ENCODE assay signal across 21 cellular contexts in the genomic region with DNA sequence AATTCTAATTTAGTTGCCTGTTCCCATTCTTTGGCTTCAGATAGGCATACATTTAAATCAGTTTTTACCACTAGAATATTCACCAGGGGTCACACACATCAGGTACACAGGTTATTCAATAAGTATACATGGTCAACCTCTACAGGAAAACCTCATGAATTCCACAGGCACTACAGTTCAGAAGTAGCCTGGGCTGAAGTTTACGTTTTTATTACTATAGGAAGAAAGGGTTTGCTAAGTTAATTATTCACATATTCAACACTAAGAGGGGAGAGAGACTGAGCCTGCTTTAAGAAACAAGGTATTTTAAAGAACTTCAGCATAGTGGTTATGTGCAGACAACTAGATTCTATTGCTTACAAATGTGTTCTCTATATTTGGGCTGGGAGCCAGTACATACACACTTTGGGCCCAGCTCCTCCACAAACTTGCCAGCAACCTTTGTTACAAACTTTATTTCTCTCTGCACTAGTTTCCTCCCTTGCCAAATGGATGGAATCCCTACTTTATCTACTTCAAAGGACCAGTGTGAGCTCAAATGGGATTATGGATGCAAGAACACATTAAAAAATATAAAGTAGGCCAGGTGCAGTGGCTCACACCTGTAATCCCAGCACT. TPM values are rescaled to one million over a fixed set of nuclear protein-coding genes. Genes with fewer than 3 reads are reported as not detected.
DNase-seq lines count a peak whose midpoint lies in the region; ATAC-seq and TF ChIP-seq lines count a peak whose summit lies in the region.
"Had no signal": no experiment of that assay in that cellular context is flagged by ENCODE, and none has a peak within 500 bp of the region (broad histone marks: within the 10 kb centered on the region; RNA-seq: fewer than 3 reads in every experiment).

No MANE protein-coding gene starts in this region.

- no peak overlapping the region for H2BK15ac ChIP-seq in neuronal stem cell (ENCODE audit: low read length)

- peak overlapping the region; percentile 45 for H3K27ac ChIP-seq in CD4-positive, CD25-positive, alpha-beta regulatory T cell (ENCODE audit: insufficient read depth, low read length, poor library complexity, severe bottlenecking)
- H3K27ac ChIP-seq in esophagus muscularis mucosa (replicated peaks in 1 of 4) (peak overlapping the region; percentile 20 to 29 (median 26)), neuronal stem cell (replicated peaks; ENCODE audit: low read length) (no peak overlapping the region)
- H3K27ac ChIP-seq: body of pancreas, tibial artery had no signal

- CTCF ChIA-PET in Caco-2 (lab: Charles Lee): interaction anchor here (0.9 to 2.7 kb wide), 3 partner anchors 9 to 153 kb away, joined by 3 to 14 read pairs (median 5); no protein-coding TSS in a partner anchor

- no peak overlapping the region for H3K4ac ChIP-seq in neuronal stem cell (ENCODE audit: low read length)

- H3K4me3 Mint-ChIP-seq in CD4-positive, CD25-positive, alpha-beta regulatory T cell: peak overlapping the region; percentile 15 to 84 (median 38)
- no peak overlapping the region for H3K4me3 Mint-ChIP-seq in Caco-2 (ENCODE audit: unreplicated experiment)
- H3K4me3 Mint-ChIP-seq: activated CD4-positive, alpha-beta T cell treated with anti-CD3 and anti-CD28 coated beads, Interleukin-2, amount 10 ng/mL, durations not matched to agents 7 days and 5 days; neural crest cell had no signal

- no peak overlapping the region for H3K9ac ChIP-seq in neuronal stem cell (ENCODE audit: low read depth, low read length, poor library complexity)

- no peak for TF ChIP-seq POLR2A in esophagus muscularis mucosa (IDR thresholded peaks at IDR 0.05; ENCODE audit: low read depth)

- no peak overlapping the region for H2AFZ ChIP-seq in neuronal stem cell (ENCODE audit: low read length)

- H3K4me1 Mint-ChIP-seq in CD4-positive, CD25-positive, alpha-beta regulatory T cell: peaks cover 17 to 78% (median 52%) of the 10 kb centered on the region in 4 donors
- peaks cover 12% of the 10 kb centered on the region for H3K4me1 Mint-ChIP-seq in Caco-2 (ENCODE audit: low read depth, unreplicated experiment)
- H3K4me1 Mint-ChIP-seq: neural crest cell had no signal

- no peaks in the 10 kb centered on the region for H3K9me3 ChIP-seq in CD4-positive, CD25-positive, alpha-beta regulatory T cell (ENCODE audit: control insufficient read depth in 2 of 2, low read length in 2 of 2)
- H3K9me3 ChIP-seq in Caco-2 (no peaks in the 10 kb centered on the region), esophagus muscularis mucosa (no peaks in the 10 kb centered on the region), neuronal stem cell (replicated peaks in 1 of 2; ENCODE audit: control insufficient read depth in 2 of 2, insufficient read depth in 1 of 2, low read depth in 1 of 2, low read length in 2 of 2) (no peaks in the 10 kb centered on the region)
- H3K9me3 ChIP-seq: body of pancreas, tibial artery had no signal

- no peak overlapping the region for H2AK5ac ChIP-seq in neuronal stem cell (ENCODE audit: low read depth, low read length)

- peaks cover 24% of the 10 kb centered on the region for H3K36me3 Mint-ChIP-seq in CD4-positive, CD25-positive, alpha-beta regulatory T cell
- H3K36me3 Mint-ChIP-seq in Caco-2 (ENCODE audit: insufficient read depth, unreplicated experiment): peaks cover 33% of the 10 kb centered on the region

- WGBS in esophagus muscularis mucosa: 14% methylated on average over 1 of the region's 1 CpG
- no CpG with 5 or more reads among the region's 1 CpG for WGBS in neuronal stem cell (ENCODE audit: extremely low coverage in 2 of 2, insufficient read length in 2 of 2, insufficient replicate concordance in 1 of 2), 2 donors

- peak overlapping the region; percentile 41 to 82 (median 57) for H3K27ac Mint-ChIP-seq in CD4-positive, CD25-positive, alpha-beta regulatory T cell
- peak overlapping the region; percentile 58 for H3K27ac Mint-ChIP-seq in Caco-2 (ENCODE audit: unreplicated experiment)
- H3K27ac Mint-ChIP-seq: activated CD4-positive, alpha-beta T cell treated with anti-CD3 and anti-CD28 coated beads, Interleukin-2, amount 10 ng/mL, durations not matched to agents 7 days and 5 days had no signal

- no peak for ATAC-seq in CD4-positive, CD25-positive, alpha-beta regulatory T cell (ENCODE audit: low read depth in 2 of 2)
- ATAC-seq: activated naive CD4-positive, alpha-beta T cell treated with anti-CD3 and anti-CD28 coated beads, Interleukin-2, amount 50 U/mL, for 72 hours; body of pancreas had no signal

- H3K36me3 ChIP-seq in CD4-positive, CD25-positive, alpha-beta regulatory T cell (ENCODE audit: control insufficient read depth, insufficient read depth, low read length): peaks cover 89% of the 10 kb centered on the region
- peaks cover 6% of the 10 kb centered on the region; the same call in 1 of the 2 replicates for H3K36me3 ChIP-seq in Caco-2 (ENCODE audit: control insufficient read depth, insufficient read depth, low read length)
- peaks cover 47 to 95% (median 77%) of the 10 kb centered on the region in 4 donors for H3K36me3 ChIP-seq in esophagus muscularis mucosa
- H3K36me3 ChIP-seq in neuronal stem cell (replicated peaks in 1 of 2; ENCODE audit: control insufficient read depth in 2 of 2, insufficient read depth in 2 of 2, low read length in 2 of 2): peaks cover 22 to 99% of the 10 kb centered on the region in 2 donors

- no TSS peak for BruUV-seq in Caco-2 (replicated peaks; lab: Mats Ljungman, UMichigan)

- no peak overlapping the region for H3K18ac ChIP-seq in neuronal stem cell (ENCODE audit: low read length)

- no peak for TF ChIP-seq EP300 in esophagus muscularis mucosa (IDR thresholded peaks at IDR 0.05)

- peaks cover 50% of the 10 kb centered on the region for H3K4me1 ChIP-seq in CD4-positive, CD25-positive, alpha-beta regulatory T cell (ENCODE audit: control insufficient read depth, insufficient read depth, low read length, poor library complexity, severe bottlenecking)
- H3K4me1 ChIP-seq in Caco-2 (peaks cover 9% of the 10 kb centered on the region), esophagus muscularis mucosa (peaks cover 67 to 97% (median 96%) of the 10 kb centered on the region in 4 donors), neuronal stem cell (ENCODE audit: control insufficient read depth in 2 of 2, insufficient read depth in 1 of 2, low read depth in 1 of 2, low read length in 2 of 2) (no peaks in the 10 kb centered on the region)

- peaks cover 6% of the 10 kb centered on the region for H3K79me1 ChIP-seq in neuronal stem cell (ENCODE audit: low read depth, low read length)

- H3K14ac ChIP-seq in neuronal stem cell (ENCODE audit: low read length): no peak overlapping the region

- no peaks in the 10 kb centered on the region for H3K9me3 Mint-ChIP-seq in CD4-positive, CD25-positive, alpha-beta regulatory T cell
- H3K9me3 Mint-ChIP-seq in Caco-2 (ENCODE audit: unreplicated experiment): no peaks in the 10 kb centered on the region
- H3K9me3 Mint-ChIP-seq: activated CD4-positive, alpha-beta T cell treated with anti-CD3 and anti-CD28 coated beads, Interleukin-2, amount 10 ng/mL, durations not matched to agents 7 days and 5 days; activated naive CD4-positive, alpha-beta T cell treated with anti-CD3 and anti-CD28 coated beads, Interleukin-2, amount 50 U/mL, for 72 hours; neural crest cell had no signal

- H2BK5ac ChIP-seq in neuronal stem cell (ENCODE audit: low read length): no peak overlapping the region

- H4K91ac ChIP-seq in neuronal stem cell (ENCODE audit: low read depth, low read length, poor library complexity): no peak overlapping the region

- H3K27me3 ChIP-seq in CD4-positive, CD25-positive, alpha-beta regulatory T cell (ENCODE audit: control insufficient read depth, insufficient read depth, low read length): no peaks in the 10 kb centered on the region
- H3K27me3 ChIP-seq in Caco-2 (replicated peaks; ENCODE audit: control insufficient read depth, insufficient read depth, low read length) (no peaks in the 10 kb centered on the region), esophagus muscularis mucosa (no peaks in the 10 kb centered on the region), neuronal stem cell (ENCODE audit: control insufficient read depth in 3 of 3, insufficient read depth in 3 of 3, low read depth in 1 of 3, low read length in 3 of 3) (no peaks in the 10 kb centered on the region)
- H3K27me3 ChIP-seq: body of pancreas, tibial artery had no signal

- intact Hi-C loops in Caco-2 (cut with micrococcal nuclease; ENCODE audit: unreplicated experiment) (loop anchor here (1.0 kb wide), 1 partner anchor 9 kb away; no protein-coding TSS in a partner anchor), esophagus muscularis mucosa (cut with DNase I) (no loop called here), posterior vena cava (cut with DNase I) (no loop called here)

- H2BK12ac ChIP-seq in neuronal stem cell (ENCODE audit: low read length): no peak overlapping the region

- POLR2A ChIA-PET in Caco-2 (lab: Charles Lee): interaction anchor here (1.0 kb wide), 1 partner anchor 8 kb away, joined by 4 read pairs; no protein-coding TSS in a partner anchor

- H3K23ac ChIP-seq in neuronal stem cell (ENCODE audit: low read depth, low read length, poor library complexity): no peak overlapping the region

- no peak overlapping the region for H4K8ac ChIP-seq in neuronal stem cell (ENCODE audit: low read depth, low read length)

- no peak overlapping the region for H2BK120ac ChIP-seq in neuronal stem cell (ENCODE audit: low read depth, low read length)

- peak overlapping the region; percentile 11 for H3K4me2 ChIP-seq in neuronal stem cell (ENCODE audit: insufficient read depth, low read length, poor library complexity, severe bottlenecking)

- no peak overlapping the region for H3K4me3 ChIP-seq in CD4-positive, CD25-positive, alpha-beta regulatory T cell (ENCODE audit: low read depth, low read length)
- H3K4me3 ChIP-seq in Caco-2 (ENCODE audit: low read depth, low read length) (no peak overlapping the region), esophagus muscularis mucosa (no peak overlapping the region), neuronal stem cell (ENCODE audit: low read length in 2 of 2) (no peak overlapping the region)
- H3K4me3 ChIP-seq: body of pancreas, tibial artery had no signal

- no peak for TF ChIP-seq CTCF in Caco-2 (IDR thresholded peaks at IDR 0.05; ENCODE audit: insufficient read depth in 1 of 2, low read depth in 1 of 2, low read length in 1 of 2, severe bottlenecking in 1 of 2, unreplicated experiment in 1 of 2)
- TF ChIP-seq CTCF in esophagus muscularis mucosa (IDR thresholded peaks at IDR 0.05): no peak

- no peak for DNase-seq in CD4-positive, CD25-positive, alpha-beta regulatory T cell
- DNase-seq in Caco-2 (no peak), esophagus muscularis mucosa (ENCODE audit: extremely low spot score) (no peak), neuronal stem cell (ENCODE audit: low spot score) (no peak), NCI-H2171 treated with DMSO at 0.1 percent for 48 hours (lab: John Stamatoyannopoulos, UW) (no peak), NCI-H2227 treated with DMSO at 0.1 percent for 48 hours (lab: John Stamatoyannopoulos, UW) (no peak), GF-D8 (lab: John Stamatoyannopoulos, UW) (no peak), posterior vena cava (ENCODE audit: low spot score) (no peak)
- DNase-seq: activated CD4-positive, alpha-beta T cell treated with anti-CD3 and anti-CD28 coated beads, Interleukin-2, amount 10 ng/mL, durations not matched to agents 7 days and 5 days; body of pancreas; Calu3; EL; hippocampal formation; islet precursor cell; KBM-7; NCI-H1048; NCI-H2081 treated with DMSO at 0.1 percent for 48 hours; NCI-H526; tibial artery had no signal

- H3K27me3 Mint-ChIP-seq in CD4-positive, CD25-positive, alpha-beta regulatory T cell: no peaks in the 10 kb centered on the region
- H3K27me3 Mint-ChIP-seq in Caco-2 (ENCODE audit: insufficient read depth, unreplicated experiment): no peaks in the 10 kb centered on the region
- H3K27me3 Mint-ChIP-seq: activated CD4-positive, alpha-beta T cell treated with anti-CD3 and anti-CD28 coated beads, Interleukin-2, amount 10 ng/mL, durations not matched to agents 7 days and 5 days had no signal

RNA-seq across cellular contexts. Expression of gene IL18BP, which starts 31.8 kb away (rescaled TPM):
- 22.8 TPM for total RNA-seq in CD4-positive, CD25-positive, alpha-beta regulatory T cell
- 10 to 100 TPM; 10.4 to 19.1 (median 12.5) TPM for polyA plus RNA-seq in CD4-positive, CD25-positive, alpha-beta regulatory T cell
- 34.7 and 37.7 TPM in 2 replicates for total RNA-seq in Caco-2 (2022)
- total RNA-seq in esophagus muscularis mucosa: 1 to 10 TPM; 2.7 to 9.4 (median 5.9) TPM
- 7.6 TPM for polyA plus RNA-seq in neuronal stem cell (2013, experiment 1 of 2)
- polyA plus RNA-seq in neuronal stem cell (2013, experiment 2 of 2): 7.4 TPM
- total RNA-seq in posterior vena cava: 10 to 100 TPM; 11.3 to 13.0 TPM

RNA-seq across cellular contexts. Expression of gene NUMA1, which starts 49.8 kb away (rescaled TPM):
- total RNA-seq in CD4-positive, CD25-positive, alpha-beta regulatory T cell: 272 TPM
- polyA plus RNA-seq in CD4-positive, CD25-positive, alpha-beta regulatory T cell: 10 to 100 TPM; 14.0 to 27.2 (median 20.5) TPM
- 182 and 190 TPM in 2 replicates for total RNA-seq in Caco-2 (2022)
- 100 to 1,000 TPM; 214 to 328 (median 272) TPM for total RNA-seq in esophagus muscularis mucosa
- 81.2 TPM for polyA plus RNA-seq in neuronal stem cell (2013, experiment 1 of 2)
- 78.8 TPM for polyA plus RNA-seq in neuronal stem cell (2013, experiment 2 of 2)
- 100 to 1,000 TPM; 129 to 143 TPM for total RNA-seq in posterior vena cava

RNA-seq across cellular contexts. Expression of gene LRRC51, which starts 50.1 kb away (rescaled TPM):
- total RNA-seq in CD4-positive, CD25-positive, alpha-beta regulatory T cell: 1.5 TPM
- polyA plus RNA-seq in CD4-positive, CD25-positive, alpha-beta regulatory T cell: 1 to 10 TPM; 2.8 to 9.4 (median 6.3) TPM
- 13.7 and 13.8 TPM in 2 replicates for total RNA-seq in Caco-2 (2022)
- 10 to 100 TPM in 1 of 4 donors, 1 to 10 TPM in 3; 9.1 to 10.0 (median 9.2) TPM for total RNA-seq in esophagus muscularis mucosa
- 7.1 TPM for polyA plus RNA-seq in neuronal stem cell (2013, experiment 1 of 2)
- polyA plus RNA-seq in neuronal stem cell (2013, experiment 2 of 2): 8.5 TPM
- total RNA-seq in posterior vena cava: 1 to 10 TPM; 6.0 to 6.9 TPM
